3 cellular contexts compared by ENCODE assay signal in the genomic region with DNA sequence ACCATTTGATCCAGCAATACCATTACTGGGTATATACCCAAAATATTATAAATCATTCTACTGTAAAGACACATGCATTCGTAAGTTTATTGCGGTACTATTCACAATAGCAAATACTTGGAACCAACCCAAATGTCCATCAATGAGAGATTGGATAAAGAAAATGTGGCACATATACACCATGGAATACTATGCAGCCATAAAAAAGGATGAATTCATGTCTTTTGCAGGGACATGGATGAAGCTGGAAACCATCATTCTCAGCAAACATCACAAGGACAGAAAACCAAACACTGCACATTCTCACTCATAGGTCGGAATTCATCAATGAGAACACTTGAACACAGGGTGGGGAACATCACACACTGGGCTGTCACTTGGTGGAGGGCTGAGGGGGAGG.
DNase-seq lines count a peak whose midpoint lies in the region; ATAC-seq, FAIRE-seq and TF ChIP-seq lines count a peak whose summit lies in the region.
"Not testable (repeated sequence)": the region's sequence is repeated elsewhere in the genome, so short reads cannot be mapped to it uniquely, and the experiment has no call there.

No MANE protein-coding gene starts in this region.

- DNase-seq in K562 (ENCODE audit: extremely low read depth in 1 of 4, low spot score in 3 of 4): not testable (repeated sequence)
- peak; percentile 0 for DNase-seq in stimulated activated naive CD4-positive, alpha-beta T cell treated with Interleukin-2 at 50 U/mL for 16 hours (lab: John Stamatoyannopoulos, UW)

- not testable (repeated sequence) for ATAC-seq in K562

- not testable (repeated sequence) for H3K9me3 ChIP-seq in HEK293 (ENCODE audit: control insufficient read depth, insufficient read depth, low read depth, low read length); K562 (replicated peaks; ENCODE audit: control insufficient read depth, insufficient read depth, low read depth, low read length)

- H3K9me1 ChIP-seq in K562 (ENCODE audit: control insufficient read depth, insufficient read depth, low read length): not testable (repeated sequence)

- H3K27me3 ChIP-seq in K562 (ENCODE audit: control insufficient read depth in 2 of 2, insufficient read depth in 2 of 2, low read length in 2 of 2): not testable (repeated sequence)

- not testable (repeated sequence) for H3K4me3 ChIP-seq in HEK293 (ENCODE audit: low read depth, low read length); K562

- 0% methylated on average over 3 of the region's 3 CpGs for WGBS in K562 (ENCODE audit: insufficient coverage, low coverage, missing lambda C conversion rate)

- intact Hi-C loops in K562 (cut with micrococcal nuclease): not testable (repeated sequence)

- not testable (repeated sequence) for H3K4me1 ChIP-seq in HEK293 (ENCODE audit: control insufficient read depth, insufficient read depth, low read length); K562 (replicated peaks in 1 of 2; ENCODE audit: control insufficient read depth in 2 of 2, insufficient read depth in 2 of 2, low read length in 2 of 2)

- not testable (repeated sequence) for TF ChIP-seq CTCF in HEK293 (tag by site-specific recombination; IDR thresholded peaks at IDR 0.05); K562 (IDR thresholded peaks at IDR 0.05 in 2 of 3, conservative IDR thresholded peaks at IDR 0.05 in 1 of 3; ENCODE audit: insufficient read depth in 2 of 3, low read depth in 1 of 3, low read length in 3 of 3)

- not testable (repeated sequence) for FAIRE-seq in K562 (lab: Jason Lieb, UNC)

- not testable (repeated sequence) for H3K79me2 ChIP-seq in K562 (ENCODE audit: control insufficient read depth, insufficient read depth, low read length)

- CTCF ChIA-PET in HEK293 (lab: Yijun Ruan, JAX): interaction anchor here (1.4 kb wide), 1 partner anchor 337 kb away, joined by 3 read pairs; no protein-coding TSS in a partner anchor
- CTCF ChIA-PET in K562 (lab: Yijun Ruan, JAX; ENCODE audit: low intra/inter-chr PET ratio): not testable (repeated sequence)

- not testable (repeated sequence) for H4K20me1 ChIP-seq in K562 (replicated peaks; ENCODE audit: control insufficient read depth, insufficient read depth, low read length)

- H3K4me2 ChIP-seq in K562 (ENCODE audit: insufficient read depth, low read length): not testable (repeated sequence)

- POLR2A ChIA-PET in HEK293 (lab: Yijun Ruan, JAX); K562 (lab: Yijun Ruan, JAX): not testable (repeated sequence)

- TF ChIP-seq EP300 in K562 (IDR thresholded peaks at IDR 0.05; ENCODE audit: low read length): not testable (repeated sequence)

- H2AFZ ChIP-seq in K562 (ENCODE audit: low read depth, low read length): not testable (repeated sequence)

- in situ Hi-C loops in K562 (cut with MboI): not testable (repeated sequence)

- H3K27ac ChIP-seq in HEK293 (ENCODE audit: extremely low read depth, low read depth, low read length); K562 (ENCODE audit: extremely low read depth, low read depth, low read length): not testable (repeated sequence)

- TF ChIP-seq RAD21 in K562 (CRISPR knock-in tag; conservative IDR thresholded peaks at IDR 0.05 in 1 of 2, IDR thresholded peaks at IDR 0.05 in 1 of 2): not testable (repeated sequence)

- not testable (repeated sequence) for BruUV-seq in K562 (replicated peaks; lab: Mats Ljungman, UMichigan)

- not testable (repeated sequence) for H3K36me3 ChIP-seq in HEK293 (ENCODE audit: control insufficient read depth in 2 of 2, insufficient read depth in 1 of 2, low read length in 2 of 2); K562 (ENCODE audit: control insufficient read depth, insufficient read depth, low read length)

- not testable (repeated sequence) for H3K9ac ChIP-seq in K562 (ENCODE audit: insufficient read depth in 1 of 2, low read depth in 2 of 2, low read length in 2 of 2)

- TF ChIP-seq POLR2A in K562 (conservative IDR thresholded peaks at IDR 0.05): not testable (repeated sequence)

TF ChIP-seq in HEK293, 187 proteins besides CTCF, POLR2A, EP300 and RAD21:
- TF ChIP-seq ZNF580 (tag by site-specific recombination; IDR thresholded peaks at IDR 0.05) (0 out of 2 replicates have a peak, but pooled peaks have one; percentile 22), ZNF146 (tag by site-specific recombination; IDR thresholded peaks at IDR 0.05) (peak; percentile 69; the same call in 1 of the 2 replicates)
- TF ChIP-seq, protein P1, sequence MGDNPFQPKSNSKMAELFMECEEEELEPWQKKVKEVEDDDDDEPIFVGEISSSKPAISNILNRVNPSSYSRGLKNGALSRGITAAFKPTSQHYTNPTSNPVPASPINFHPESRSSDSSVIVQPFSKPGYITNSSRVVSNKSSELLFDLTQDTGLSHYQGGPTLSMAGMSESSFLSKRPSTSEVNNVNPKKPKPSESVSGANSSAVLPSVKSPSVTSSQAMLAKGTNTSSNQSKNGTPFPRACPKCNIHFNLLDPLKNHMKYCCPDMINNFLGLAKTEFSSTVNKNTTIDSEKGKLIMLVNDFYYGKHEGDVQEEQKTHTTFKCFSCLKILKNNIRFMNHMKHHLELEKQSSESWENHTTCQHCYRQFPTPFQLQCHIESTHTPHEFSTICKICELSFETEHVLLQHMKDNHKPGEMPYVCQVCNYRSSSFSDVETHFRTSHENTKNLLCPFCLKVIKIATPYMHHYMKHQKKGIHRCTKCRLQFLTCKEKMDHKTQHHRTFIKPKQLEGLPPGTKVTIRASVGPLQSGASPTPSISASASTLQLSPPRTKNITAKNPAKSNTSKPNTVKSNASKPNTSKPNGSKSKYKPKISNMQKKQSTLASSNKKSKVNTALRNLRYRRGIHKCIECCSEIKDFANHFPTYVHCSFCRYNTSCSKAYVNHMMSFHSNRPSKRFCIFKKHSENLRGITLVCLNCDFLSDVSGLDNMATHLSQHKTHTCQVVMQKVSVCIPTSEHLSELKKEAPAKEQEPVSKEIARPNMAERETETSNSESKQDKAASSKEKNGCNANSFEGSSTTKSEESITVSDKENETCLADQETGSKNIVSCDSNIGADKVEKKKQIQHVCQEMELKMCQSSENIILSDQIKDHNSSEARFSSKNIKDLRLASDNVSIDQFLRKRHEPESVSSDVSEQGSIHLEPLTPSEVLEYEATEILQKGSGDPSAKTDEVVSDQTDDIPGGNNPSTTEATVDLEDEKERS (tag by site-specific recombination; IDR thresholded peaks at IDR 0.05): peak; percentile 74; the same call in 1 of the 2 replicates

TF ChIP-seq in K562, 482 proteins besides CTCF, POLR2A, EP300 and RAD21:
- TF ChIP-seq ZNF146 (CRISPR knock-in tag; IDR thresholded peaks at IDR 0.05; ENCODE audit: unreplicated experiment): peak; percentile 62
TF ChIP-seq in K562: peak in this region for 1; not testable (repeated sequence) for 481.
